24 cellular contexts compared by ENCODE assay signal in genomic region chr4:169263791-169264392, GRCh38. TPM values are rescaled to one million over a fixed set of nuclear protein-coding genes. Genes with fewer than 3 reads are reported as not detected.
A peak's percentile ranks its signal among the peaks of the same experiment; 100 is the strongest.
DNase-seq lines count a peak whose midpoint lies in the region; ATAC-seq and TF ChIP-seq lines count a peak whose summit lies in the region.
"Had no signal": no experiment of that assay in that cellular context is flagged by ENCODE, and none has a peak within 500 bp of the region (broad histone marks: within the 10 kb centered on the region; RNA-seq: fewer than 3 reads in every experiment).

No MANE protein-coding gene starts in this region.

- DNase-seq in DMS53 (lab: John Stamatoyannopoulos, UW) (peak; percentile 5), DMS53 treated with DMSO at 0.1 percent for 48 hours (lab: John Stamatoyannopoulos, UW; ENCODE audit: unreplicated experiment) (no peak), adipocyte (ENCODE audit: low read depth) (no peak), left lung (peak in 1 of 2 donors; percentile 71), stomach (peak; percentile 60), germinal center (ENCODE audit: low spot score) (no peak)
- DNase-seq in activated naive CD4-positive, alpha-beta T cell (lab: John Stamatoyannopoulos, UW) = no peak
- DNase-seq: 8988T; activated CD4-positive, alpha-beta T cell treated with anti-CD3 and anti-CD28 coated beads for 36 hours; activated naive CD4-positive, alpha-beta T cell treated with Interleukin-2 at 50 U/mL for 16 hours; activated T-cell treated with anti-CD3 and anti-CD28 coated beads, Interleukin-2, amount 50 U/mL, for 48 hours; CD8-positive, alpha-beta T cell; DMS79 treated with DMSO at 0.1 percent for 48 hours; mesenchymal stem cell; NCI-H1694; NCI-H2171 treated with DMSO at 0.1 percent for 48 hours; NCI-H524; SJCRH30; T-cell had no signal

- intact Hi-C loops in left lung (cut with DNase I) = no loop called here
- intact Hi-C loops in stomach (cut with DNase I; ENCODE audit: low total_unique reads) = no loop called here

- H3K9ac ChIP-seq in adipocyte (ENCODE audit: low read length) = no peak overlapping the region
- H3K9ac ChIP-seq: KMS-11 had no signal

- H3K36me3 ChIP-seq in adipocyte (ENCODE audit: control insufficient read depth, insufficient read depth, low read length, severe bottlenecking) (peaks cover 27% of the 10 kb centered on the region), left lung (no peaks in the 10 kb centered on the region), stomach (peaks cover 0 to 21% (median 2%) of the 10 kb centered on the region in 4 donors)
- H3K36me3 ChIP-seq: gastroesophageal sphincter had no signal

- ATAC-seq in left lung = peak; percentile 67
- ATAC-seq in GM21529 (IDR thresholded peaks at IDR 0.05; ENCODE audit: unreplicated experiment) = no peak
- ATAC-seq: activated CD4-positive, alpha-beta T cell treated with anti-CD3 and anti-CD28 coated beads for 36 hours; CD8-positive, alpha-beta T cell; gastroesophageal sphincter; natural killer cell treated with Interleukin-12 subunit alpha and Interleukin-12 subunit beta and Interleukin-15 and Interleukin-18, amount 100 ng/mL, for 72 hours; T-cell had no signal

- TF ChIP-seq POLR2A in stomach (IDR thresholded peaks at IDR 0.05) = no peak

- WGBS in stomach, 5 donors = 50 to 83% (median 55%) methylated on average over 1 of the region's 1 CpG

- H3K27ac ChIP-seq in left lung (peak overlapping the region in 1 of 2 donors; percentile 55), stomach (peak overlapping the region in 1 of 5 donors; percentile 34)
- H3K27ac ChIP-seq: coronary artery, gastroesophageal sphincter, KMS-11, SJCRH30 had no signal

- TF ChIP-seq CTCF in left lung (IDR thresholded peaks at IDR 0.05) (no peak), stomach (IDR thresholded peaks at IDR 0.05) (no peak)

- H3K9me3 ChIP-seq in adipocyte (ENCODE audit: control insufficient read depth, low read length) = no peaks in the 10 kb centered on the region
- no peaks in the 10 kb centered on the region for H3K9me3 ChIP-seq in left lung
- H3K9me3 ChIP-seq in stomach = no peaks in the 10 kb centered on the region
- H3K9me3 ChIP-seq: gastroesophageal sphincter, SJCRH30 had no signal

- H3K4me3 ChIP-seq in adipocyte (ENCODE audit: low read length) (peak overlapping the region; percentile 13), left lung (no peak overlapping the region), stomach (no peak overlapping the region)
- H3K4me3 ChIP-seq: coronary artery, gastroesophageal sphincter, SJCRH30 had no signal

- H3K4me1 ChIP-seq in adipocyte (ENCODE audit: control insufficient read depth, insufficient read depth, low read length) = peaks cover 41% of the 10 kb centered on the region
- H3K4me1 ChIP-seq in left lung = peaks cover 26 to 77% of the 10 kb centered on the region in 2 donors
- peaks cover 34 to 94% (median 65%) of the 10 kb centered on the region in 4 donors for H3K4me1 ChIP-seq in stomach
- H3K4me1 ChIP-seq: SJCRH30 had no signal

- TF ChIP-seq EP300 in stomach (IDR thresholded peaks at IDR 0.05) = no peak

- no peaks in the 10 kb centered on the region for H3K27me3 ChIP-seq in adipocyte (replicated peaks; ENCODE audit: control insufficient read depth, insufficient read depth, low read length)
- no peaks in the 10 kb centered on the region for H3K27me3 ChIP-seq in left lung
- no peaks in the 10 kb centered on the region for H3K27me3 ChIP-seq in stomach
- H3K27me3 ChIP-seq: gastroesophageal sphincter, SJCRH30 had no signal

RNA-seq across cellular contexts. Expression of gene SH3RF1, which starts 6.9 kb away (rescaled TPM):
- total RNA-seq in left lung (10 to 100 TPM; 24.0 to 39.4 TPM), stomach (10 to 100 TPM; 16.3 to 47.8 (median 29.5) TPM)
- polyA plus RNA-seq in stomach = 10 to 100 TPM in 1 of 3 donors, 1 to 10 TPM in 2; 3.4 to 13.6 (median 8.4) TPM
- total RNA-seq: CD8-positive, alpha-beta T cell had no signal

Comparison
In these comparisons a context has a peak if more than half of its experiments do, and no peak if none do; other contexts are left out.
1. DNase-seq: peak in DMS53 (single experiment) and stomach (single experiment); none in DMS53 treated with DMSO at 0.1 percent for 48 hours (single experiment), adipocyte (single experiment), activated naive CD4-positive, alpha-beta T cell (0 of 4) and germinal center (single experiment).